ENCODE assay signal across 21 cellular contexts in the genomic region with DNA sequence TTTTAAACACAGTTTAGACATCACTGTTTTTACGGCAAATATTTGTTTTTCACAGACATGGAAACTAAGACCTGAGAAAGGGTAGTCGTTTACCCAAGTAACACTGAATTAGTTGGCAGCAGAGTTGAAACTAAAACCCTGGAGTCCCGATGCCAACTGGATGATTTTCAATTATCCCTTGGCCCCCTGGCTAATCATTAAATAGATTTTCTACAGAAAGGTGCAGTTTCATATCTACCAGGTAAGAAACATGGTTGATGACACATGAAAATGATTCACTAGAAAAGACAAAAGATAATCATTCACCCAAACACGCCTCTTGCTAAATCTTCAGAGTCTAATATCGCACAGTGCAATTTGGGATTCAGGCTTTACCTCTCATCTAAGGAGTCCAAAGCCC.
DNase-seq lines count a peak whose midpoint lies in the region; ATAC-seq and TF ChIP-seq lines count a peak whose summit lies in the region.
"Had no signal": no experiment of that assay in that cellular context is flagged by ENCODE, and none has a peak within 500 bp of the region (broad histone marks: within the 10 kb centered on the region; RNA-seq: fewer than 3 reads in every experiment).

No MANE protein-coding gene starts in this region.

- no peaks in the 10 kb centered on the region for H3K9me3 ChIP-seq in RWPE2 (ENCODE audit: severe bottlenecking)
- H3K9me3 ChIP-seq: mucosa of descending colon, thoracic aorta had no signal

- H3K4me3 ChIP-seq in RWPE2 (ENCODE audit: severe bottlenecking), result no peak overlapping the region
- H3K4me3 ChIP-seq: GM23248, mucosa of descending colon, thoracic aorta had no signal

- H3K4me1 ChIP-seq in RWPE2 (ENCODE audit: insufficient read depth, poor library complexity, severe bottlenecking), result peaks cover 3% of the 10 kb centered on the region

- ATAC-seq in GM18511 (IDR thresholded peaks at IDR 0.05; ENCODE audit: unreplicated experiment) (peak; percentile 34), HG02938 (IDR thresholded peaks at IDR 0.05; ENCODE audit: unreplicated experiment) (peak; percentile 36), RWPE2 (ENCODE audit: low read depth) (peak; percentile 64)
- ATAC-seq: left cardiac atrium, mucosa of descending colon, Right ventricle myocardium inferior had no signal

- no peak for TF ChIP-seq CTCF in RWPE2 (IDR thresholded peaks at IDR 0.05; ENCODE audit: poor library complexity, severe bottlenecking)

- H3K27me3 ChIP-seq in RWPE2 (ENCODE audit: insufficient read depth, poor library complexity, severe bottlenecking), result no peaks in the 10 kb centered on the region

- H3K36me3 ChIP-seq in RWPE2 (ENCODE audit: low read depth), result no peaks in the 10 kb centered on the region
- H3K36me3 ChIP-seq: thoracic aorta had no signal

- no peak for DNase-seq in RWPE2 (ENCODE audit: low spot score)
- DNase-seq in kidney glomerular epithelial cell (lab: John Stamatoyannopoulos, UW), result peak; percentile 37
- no peak for DNase-seq in occipital lobe (lab: John Stamatoyannopoulos, UW)
- DNase-seq in NCI-H1694 treated with DMSO at 0.1 percent for 48 hours (lab: John Stamatoyannopoulos, UW), result no peak
- no peak for DNase-seq in COR-L47 (lab: John Stamatoyannopoulos, UW)
- DNase-seq in stimulated activated naive CD4-positive, alpha-beta T cell (lab: John Stamatoyannopoulos, UW), result no peak
- DNase-seq: activated CD4-positive, alpha-beta T cell treated with anti-CD3 and anti-CD28 coated beads, Interleukin-2, amount 50 U/mL, for 48 hours; activated CD4-positive, CD25-positive, alpha-beta regulatory T cell; activated CD8-positive, alpha-beta memory T cell treated with anti-CD3 and anti-CD28 coated beads, Interleukin-2, amount 50 U/mL, for 48 hours; C1 segment of cervical spinal cord; effector CD8-positive, alpha-beta T cell; GM23248; KBM-7; left cardiac atrium; mucosa of descending colon; NCI-H748 treated with DMSO at 0.1 percent for 48 hours; stimulated activated naive B cell treated with anti-CD40 and anti-IgM and Interleukin-4, amounts not matched to agents 10 μg/mL and 1 μg/mL and 100 μg/mL, for 72 hours had no signal

- H3K27ac ChIP-seq in RWPE2 (ENCODE audit: poor library complexity, severe bottlenecking), result no peak overlapping the region
- H3K27ac ChIP-seq: GM23248, thoracic aorta had no signal
